Comparison of ENCODE assay signal across 12 cellular contexts in the genomic region with DNA sequence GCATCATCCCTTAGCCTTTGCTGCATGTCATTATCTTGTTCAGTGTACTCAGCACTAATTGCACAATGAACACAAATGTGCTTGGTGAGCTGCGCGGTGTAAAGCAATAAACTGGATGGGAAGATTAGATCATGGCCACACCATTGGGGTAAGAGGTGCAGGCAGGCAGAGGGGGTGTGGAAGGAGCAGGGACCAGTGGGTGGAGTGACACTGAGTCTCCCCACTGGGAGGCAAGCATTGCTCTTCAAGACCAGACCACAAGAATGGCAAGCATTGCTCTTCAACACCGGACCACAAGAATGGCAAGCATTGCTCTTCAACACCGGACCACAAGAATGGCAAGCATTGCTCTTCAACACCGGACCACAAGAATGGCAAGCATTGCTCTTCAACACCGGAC. TPM values are rescaled to one million over a fixed set of nuclear protein-coding genes. Genes with fewer than 3 reads are reported as not detected.
DNase-seq lines count a peak whose midpoint lies in the region; ATAC-seq and TF ChIP-seq lines count a peak whose summit lies in the region.
"Not testable (repeated sequence)": the region's sequence is repeated elsewhere in the genome, so short reads cannot be mapped to it uniquely, and the experiment has no call there.
"Had no signal": no experiment of that assay in that cellular context is flagged by ENCODE, and none has a peak within 500 bp of the region (broad histone marks: within the 10 kb centered on the region; RNA-seq: fewer than 3 reads in every experiment).

No MANE protein-coding gene starts in this region.

- not testable (repeated sequence) for H3K9me3 ChIP-seq in upper lobe of right lung

- H3K27me3 ChIP-seq in upper lobe of right lung = not testable (repeated sequence)

- not testable (repeated sequence) for H3K27ac ChIP-seq in upper lobe of right lung

- DNase-seq in EH (ENCODE audit: low read depth) (peak; percentile 50), HT1080 (ENCODE audit: low read depth) (peak; percentile 75), NCI-H748 treated with DMSO at 0.1 percent for 48 hours (lab: John Stamatoyannopoulos, UW) (peak; percentile 8), amniotic epithelial cell (ENCODE audit: low read depth) (peak; percentile 2), astrocyte of the spinal cord (ENCODE audit: low read depth, low spot score) (peak; percentile 10), glomerular visceral epithelial cell (ENCODE audit: extremely low spot score) (peak; percentile 87), non-pigmented ciliary epithelial cell (ENCODE audit: low read depth) (peak; percentile 67)
- not testable (repeated sequence) for DNase-seq in upper lobe of right lung

- not testable (repeated sequence) for H3K4me1 ChIP-seq in upper lobe of right lung

- not testable (repeated sequence) for TF ChIP-seq CTCF in astrocyte of the spinal cord (IDR thresholded peaks at IDR 0.05; ENCODE audit: low read depth, low read length); upper lobe of right lung (IDR thresholded peaks at IDR 0.05)

- in situ Hi-C loops in astrocyte of the spinal cord (cut with HindIII; ENCODE audit: low sequenced_read_pairs) = not testable (repeated sequence)

- H3K4me3 ChIP-seq in astrocyte of the spinal cord (ENCODE audit: low read depth, low read length); upper lobe of right lung: not testable (repeated sequence)

- H3K36me3 ChIP-seq in upper lobe of right lung = not testable (repeated sequence)

- intact Hi-C loops in upper lobe of right lung (cut with DNase I) = not testable (repeated sequence)

- peak; percentile 26 for ATAC-seq in upper lobe of right lung

RNA-seq across cellular contexts. Expression of a gene that starts 28.5 kb away (rescaled TPM):
- 46.5 and 65.7 TPM in 2 replicates for total RNA-seq in HT1080 (2014; rRNA removed; shearing (Covaris generic))
- polyA plus RNA-seq in HT1080 (2015; cell fraction: cytosol; rRNA removed) = 44.2 and 56.0 TPM in 2 replicates
- polyA plus RNA-seq in HT1080 (2015; cell fraction: nucleus; rRNA removed) = 104 and 114 TPM in 2 replicates
- 3.7 TPM for total RNA-seq in upper lobe of right lung
- total RNA-seq: CD4-positive, CD25-positive, alpha-beta regulatory T cell; CD8-positive, alpha-beta memory T cell; HepG2 had no signal
- polyA plus RNA-seq: CD8-positive, alpha-beta memory T cell; HepG2; IgD-negative memory B cell had no signal

Comparison
In these comparisons a context has a peak if more than half of its experiments do, and no peak if none do; other contexts are left out.
1. RNA of a gene that starts 28.5 kb away (total RNA-seq): 46.5 to 65.7 TPM in HT1080; 3.7 TPM in upper lobe of right lung (single experiment); every median in the first group is over 10 times any median in the second.